16 cellular contexts compared by ENCODE assay signal in genomic region chr7:27863866-27864265, GRCh38.
DNase-seq lines count a peak whose midpoint lies in the region; ATAC-seq and TF ChIP-seq lines count a peak whose summit lies in the region.
"Had no signal": no experiment of that assay in that cellular context is flagged by ENCODE, and none has a peak within 500 bp of the region (broad histone marks: within the 10 kb centered on the region; RNA-seq: fewer than 3 reads in every experiment).

No MANE protein-coding gene starts in this region.

- 96% methylated on average over 11 of the region's 12 CpGs for WGBS in esophagus muscularis mucosa

- intact Hi-C loops in esophagus muscularis mucosa (cut with DNase I): no loop called here

- H3K27ac ChIP-seq in esophagus muscularis mucosa (replicated peaks in 1 of 4): no peak overlapping the region

- no peak for TF ChIP-seq POLR2A in esophagus muscularis mucosa (IDR thresholded peaks at IDR 0.05; ENCODE audit: low read depth)

- no peak overlapping the region for H3K4me3 ChIP-seq in esophagus muscularis mucosa

- H3K4me1 ChIP-seq in esophagus muscularis mucosa: no peaks in the 10 kb centered on the region

- no peak for TF ChIP-seq CTCF in esophagus muscularis mucosa (IDR thresholded peaks at IDR 0.05)

- TF ChIP-seq EP300 in esophagus muscularis mucosa (IDR thresholded peaks at IDR 0.05): no peak

- DNase-seq in HT1080 (ENCODE audit: low read depth): peak; percentile 90
- DNase-seq in astrocyte of the hippocampus (ENCODE audit: low read depth, low spot score): peak; percentile 97
- peak; percentile 23 for DNase-seq in iPS-NIHi11 (ENCODE audit: low spot score)
- peak; percentile 70 for DNase-seq in stromal cell of bone marrow (ENCODE audit: low read depth)
- no peak for DNase-seq in DMS79 treated with DMSO at 0.1 percent for 48 hours (lab: John Stamatoyannopoulos, UW)
- DNase-seq in esophagus muscularis mucosa (ENCODE audit: extremely low spot score): no peak
- DNase-seq: activated CD4-positive, alpha-beta T cell treated with anti-CD3 and anti-CD28 coated beads, Interleukin-2, amount 50 U/mL, for 48 hours; activated naive CD8-positive, alpha-beta T cell treated with anti-CD3 and anti-CD28 coated beads, Interleukin-2, amount 10 ng/mL, durations not matched to agents 7 days and 5 days; activated T-cell treated with anti-CD3 and anti-CD28 coated beads, Interleukin-2, amount 50 U/mL, for 4 hours; cerebellar nuclear complex; glutamatergic neuron; mesenchymal stem cell; NCI-H69; right cardiac atrium; stimulated activated CD4-positive, alpha-beta T cell treated with anti-CD3 and anti-CD28 coated beads, Interleukin-1b, Interleukin-23, amount 100 ng/mL, for 48 hours had no signal

- no peak for ATAC-seq in GM18873 (IDR thresholded peaks at IDR 0.05; ENCODE audit: low FRiP score, unreplicated experiment)
- ATAC-seq: activated T-cell treated with anti-CD3 and anti-CD28 coated beads, Interleukin-2, amount 50 U/mL, for 4 hours; right cardiac atrium had no signal

- H3K9me3 ChIP-seq in esophagus muscularis mucosa: no peaks in the 10 kb centered on the region

- H3K27me3 ChIP-seq in esophagus muscularis mucosa: no peaks in the 10 kb centered on the region

- H3K36me3 ChIP-seq in esophagus muscularis mucosa: peaks cover 0 to 13% (median 0%) of the 10 kb centered on the region in 4 donors

Comparison
In these comparisons a context has a peak if more than half of its experiments do, and no peak if none do; other contexts are left out.
1. DNase-seq: peak in HT1080 (single experiment), astrocyte of the hippocampus (single experiment), iPS-NIHi11 (single experiment) and stromal cell of bone marrow (single experiment); none in DMS79 treated with DMSO at 0.1 percent for 48 hours (single experiment) and esophagus muscularis mucosa (single experiment).